8 cellular contexts compared by ENCODE assay signal in genomic region chr6:87697581-87698552, GRCh38. TPM values are rescaled to one million over a fixed set of nuclear protein-coding genes. Genes with fewer than 3 reads are reported as not detected.
DNase-seq lines count a peak whose midpoint lies in the region; ATAC-seq and TF ChIP-seq lines count a peak whose summit lies in the region.

No MANE protein-coding gene starts in this region.

- no peaks in the 10 kb centered on the region for H3K9me3 Mint-ChIP-seq in T-helper 2 cell treated with Interferon-gamma antibody and Interleukin-4, amounts not matched to agents 5 μg/mL and 100 μg/mL, for 36 hours
- no peaks in the 10 kb centered on the region for H3K9me3 Mint-ChIP-seq in chondrocyte (ENCODE audit: low read depth)

- TF ChIP-seq CTCF in chondrocyte (IDR thresholded peaks at IDR 0.05) = no peak

- H3K27ac Mint-ChIP-seq in T-helper 2 cell treated with Interferon-gamma antibody and Interleukin-4, amounts not matched to agents 5 μg/mL and 100 μg/mL, for 36 hours = peak overlapping the region; percentile 62
- peak overlapping the region; percentile 97 for H3K27ac Mint-ChIP-seq in chondrocyte (ENCODE audit: unreplicated experiment)

- H3K4me3 Mint-ChIP-seq in T-helper 2 cell treated with Interferon-gamma antibody and Interleukin-4, amounts not matched to agents 5 μg/mL and 100 μg/mL, for 36 hours = peak overlapping the region; percentile 92
- peak overlapping the region; percentile 95 for H3K4me3 Mint-ChIP-seq in chondrocyte (ENCODE audit: unreplicated experiment)

- no peak for DNase-seq in T-helper 2 cell treated with Interferon-gamma antibody and Interleukin-4, amounts not matched to agents 5 μg/mL and 100 μg/mL, for 36 hours (ENCODE audit: low spot score)
- DNase-seq in T-helper 2 cell (no peak), NCI-H226 (peak; percentile 48), chondrocyte (ENCODE audit: low spot score) (no peak), NCI-H524 treated with DMSO at 0.1 percent for 48 hours (lab: John Stamatoyannopoulos, UW) (no peak)

- peak overlapping the region; percentile 7 for H3K9ac ChIP-seq in muscle layer of colon (ENCODE audit: low read length)

- H3K27ac ChIP-seq in muscle layer of colon (ENCODE audit: low read depth, low read length) = no peak overlapping the region

- no peaks in the 10 kb centered on the region for H3K27me3 Mint-ChIP-seq in T-helper 2 cell treated with Interferon-gamma antibody and Interleukin-4, amounts not matched to agents 5 μg/mL and 100 μg/mL, for 36 hours (ENCODE audit: low read depth)
- no peaks in the 10 kb centered on the region for H3K27me3 Mint-ChIP-seq in chondrocyte (ENCODE audit: low read depth)

- peak overlapping the region; percentile 8 to 19 for H3K4me3 ChIP-seq in muscle layer of colon (ENCODE audit: low read depth in 1 of 2, low read length in 2 of 2)

- H3K36me3 ChIP-seq in muscle layer of colon (ENCODE audit: insufficient read depth, low read length) = no peaks in the 10 kb centered on the region

- peaks cover 21% of the 10 kb centered on the region for H3K36me3 Mint-ChIP-seq in T-helper 2 cell treated with Interferon-gamma antibody and Interleukin-4, amounts not matched to agents 5 μg/mL and 100 μg/mL, for 36 hours (ENCODE audit: low read depth)
- no peaks in the 10 kb centered on the region for H3K36me3 Mint-ChIP-seq in chondrocyte (ENCODE audit: low read depth)

- H3K4me1 ChIP-seq in muscle layer of colon (ENCODE audit: insufficient read depth, low read length) = peaks cover 30% of the 10 kb centered on the region

- no peaks in the 10 kb centered on the region for H3K27me3 ChIP-seq in muscle layer of colon (ENCODE audit: control insufficient read depth in 1 of 2, insufficient read depth in 2 of 2, low read length in 2 of 2)

- no peaks in the 10 kb centered on the region for H3K9me3 ChIP-seq in muscle layer of colon (ENCODE audit: low read length)

- ATAC-seq in HG03520 (IDR thresholded peaks at IDR 0.05; ENCODE audit: unreplicated experiment) (no peak), GM21360 (IDR thresholded peaks at IDR 0.05; ENCODE audit: unreplicated experiment) (no peak)

- peaks cover 39% of the 10 kb centered on the region for H3K4me1 Mint-ChIP-seq in T-helper 2 cell treated with Interferon-gamma antibody and Interleukin-4, amounts not matched to agents 5 μg/mL and 100 μg/mL, for 36 hours (ENCODE audit: low read depth)
- peaks cover 65% of the 10 kb centered on the region for H3K4me1 Mint-ChIP-seq in chondrocyte (ENCODE audit: low read depth)

RNA-seq across cellular contexts. Expression of gene AKIRIN2, which starts 4.2 kb away (rescaled TPM):
- 36.6 to 40.0 TPM (median 40.0 TPM) in 3 replicates for total RNA-seq in chondrocyte
